In genomic region chr1:48127735-48128685, GRCh38 we compare ENCODE assay signal across 15 cellular contexts.
DNase-seq lines count a peak whose midpoint lies in the region; ATAC-seq, FAIRE-seq and TF ChIP-seq lines count a peak whose summit lies in the region.
"Had no signal": no experiment of that assay in that cellular context is flagged by ENCODE, and none has a peak within 500 bp of the region (broad histone marks: within the 10 kb centered on the region; RNA-seq: fewer than 3 reads in every experiment).

No MANE protein-coding gene starts in this region.

- no peaks in the 10 kb centered on the region for H3K9me1 ChIP-seq in K562 (ENCODE audit: control insufficient read depth, insufficient read depth, low read length)

- DNase-seq in DMS53 (lab: John Stamatoyannopoulos, UW): peak; percentile 14
- DNase-seq in DMS53 treated with DMSO at 0.1 percent for 48 hours (lab: John Stamatoyannopoulos, UW; ENCODE audit: unreplicated experiment): no peak
- no peak for DNase-seq in K562 (ENCODE audit: extremely low read depth in 1 of 4, low spot score in 3 of 4)
- DNase-seq in renal cortical epithelial cell (ENCODE audit: low read depth): peak; percentile 11
- DNase-seq in GM12891 (ENCODE audit: insufficient read length, low spot score): no peak
- no peak for DNase-seq in NCI-H146 (lab: John Stamatoyannopoulos, UW)
- DNase-seq in activated naive CD4-positive, alpha-beta T cell treated with anti-CD3 and anti-CD28 coated beads, Interleukin-2, amount 50 U/mL, for 16 hours: no peak
- DNase-seq: CD4-positive, CD25-positive, alpha-beta regulatory T cell; DMS79; GOT3; H9 had no signal

- no peak for TF ChIP-seq RAD21 in K562 (CRISPR knock-in tag; conservative IDR thresholded peaks at IDR 0.05 in 1 of 2, IDR thresholded peaks at IDR 0.05 in 1 of 2)

- H3K36me3 ChIP-seq in K562 (ENCODE audit: control insufficient read depth, insufficient read depth, low read length): no peaks in the 10 kb centered on the region
- H3K36me3 ChIP-seq: BLaER1 treated with 17β-estradiol and CSF1 and Interleukin-3, amounts not matched to agents 10 nM and 100 nM had no signal

- no peaks in the 10 kb centered on the region for H4K20me1 ChIP-seq in K562 (replicated peaks; ENCODE audit: control insufficient read depth, insufficient read depth, low read length)
- H4K20me1 ChIP-seq: BLaER1 treated with 17β-estradiol and CSF1 and Interleukin-3, amounts not matched to agents 10 nM and 100 nM had no signal

- no peak for TF ChIP-seq EP300 in K562 (IDR thresholded peaks at IDR 0.05; ENCODE audit: low read length)

- H2AFZ ChIP-seq in K562 (ENCODE audit: low read depth, low read length): no peak overlapping the region

- no peaks in the 10 kb centered on the region for H3K79me2 ChIP-seq in K562 (ENCODE audit: control insufficient read depth, insufficient read depth, low read length)

- H3K9me3 ChIP-seq in K562 (replicated peaks; ENCODE audit: control insufficient read depth, insufficient read depth, low read depth, low read length): no peaks in the 10 kb centered on the region
- H3K9me3 ChIP-seq: BLaER1 treated with 17β-estradiol and CSF1 and Interleukin-3, amounts not matched to agents 10 nM and 100 nM had no signal

- no peaks in the 10 kb centered on the region for H3K27me3 ChIP-seq in K562 (ENCODE audit: control insufficient read depth in 2 of 2, insufficient read depth in 2 of 2, low read length in 2 of 2)
- H3K27me3 ChIP-seq: BLaER1 treated with 17β-estradiol and CSF1 and Interleukin-3, amounts not matched to agents 10 nM and 100 nM had no signal

- POLR2A ChIA-PET in K562 (lab: Yijun Ruan, JAX): no interaction called here

- CTCF ChIA-PET in K562 (lab: Yijun Ruan, JAX; ENCODE audit: low intra/inter-chr PET ratio): no interaction called here

- TF ChIP-seq CTCF in K562 (IDR thresholded peaks at IDR 0.05 in 2 of 3, conservative IDR thresholded peaks at IDR 0.05 in 1 of 3; ENCODE audit: insufficient read depth in 2 of 3, low read depth in 1 of 3, low read length in 3 of 3): no peak

- intact Hi-C loops in K562 (cut with micrococcal nuclease): no loop called here

- no peak overlapping the region for H3K4me2 ChIP-seq in K562 (ENCODE audit: insufficient read depth, low read length)
- H3K4me2 ChIP-seq: BLaER1 treated with 17β-estradiol and CSF1 and Interleukin-3, amounts not matched to agents 10 nM and 100 nM had no signal

- H3K27ac ChIP-seq in K562 (ENCODE audit: extremely low read depth, low read depth, low read length): no peak overlapping the region
- H3K27ac ChIP-seq: 22Rv1; BLaER1 treated with 17β-estradiol and CSF1 and Interleukin-3, amounts not matched to agents 10 nM and 100 nM had no signal

- H3K4me1 ChIP-seq in K562 (replicated peaks in 1 of 2; ENCODE audit: control insufficient read depth in 2 of 2, insufficient read depth in 2 of 2, low read length in 2 of 2): no peaks in the 10 kb centered on the region
- H3K4me1 ChIP-seq: BLaER1 treated with 17β-estradiol and CSF1 and Interleukin-3, amounts not matched to agents 10 nM and 100 nM had no signal

- ATAC-seq in K562 (no peak), esophagus mucosa (peak; percentile 41)
- ATAC-seq: GM12878 had no signal

- FAIRE-seq in K562 (lab: Jason Lieb, UNC): no peak
- FAIRE-seq in GM12891 (lab: Jason Lieb, UNC): no peak
- FAIRE-seq: GM12878 had no signal

- no peak for TF ChIP-seq POLR2A in K562 (conservative IDR thresholded peaks at IDR 0.05)
- TF ChIP-seq POLR2A in GM12891 (IDR thresholded peaks at IDR 0.05; ENCODE audit: low read depth, low read length): no peak

- 0% methylated on average over 5 of the region's 5 CpGs for WGBS in K562 (ENCODE audit: insufficient coverage, low coverage, missing lambda C conversion rate)

- H3K9ac ChIP-seq in K562 (ENCODE audit: insufficient read depth in 1 of 2, low read depth in 2 of 2, low read length in 2 of 2): no peak overlapping the region
- H3K9ac ChIP-seq: BLaER1 treated with 17β-estradiol and CSF1 and Interleukin-3, amounts not matched to agents 10 nM and 100 nM had no signal

- in situ Hi-C loops in K562 (cut with MboI): no loop called here

- BruUV-seq in K562 (replicated peaks; lab: Mats Ljungman, UMichigan): no TSS peak

- H3K4me3 ChIP-seq in K562: no peak overlapping the region
- H3K4me3 ChIP-seq: BLaER1 treated with 17β-estradiol and CSF1 and Interleukin-3, amounts not matched to agents 10 nM and 100 nM; GM12878 had no signal

TF ChIP-seq in K562, 482 proteins besides CTCF, POLR2A, EP300 and RAD21:
- peak; percentile 68 for TF ChIP-seq C11orf30 (IDR thresholded peaks at IDR 0.05; ENCODE audit: low read depth)
- peak; percentile 86 for TF ChIP-seq ZNF316 (IDR thresholded peaks at IDR 0.05)
- TF ChIP-seq ZNF444 (CRISPR knock-in tag; IDR thresholded peaks at IDR 0.05): no peak
- TF ChIP-seq MAFG (tag; conservative IDR thresholded peaks at IDR 0.05): peak; percentile 60
- peak; percentile 76 for TF ChIP-seq MAFK (IDR thresholded peaks at IDR 0.05; ENCODE audit: low read length)
- TF ChIP-seq TSHZ1 (CRISPR knock-in tag; IDR thresholded peaks at IDR 0.05): no peak
- peak; percentile 78 for TF ChIP-seq MAFF (IDR thresholded peaks at IDR 0.05; ENCODE audit: low read length)

TF ChIP-seq in GM12891, 5 proteins besides CTCF, POLR2A, EP300 and RAD21:
- no peak for TF ChIP-seq POU2F2 (IDR thresholded peaks at IDR 0.05; ENCODE audit: low read depth, low read length)
- no peak for TF ChIP-seq SPI1 (IDR thresholded peaks at IDR 0.05; ENCODE audit: low read depth, low read length)

Comparison
In these comparisons a context has a peak if more than half of its experiments do, and no peak if none do; other contexts are left out.
1. DNase-seq: peak in DMS53 (single experiment) and renal cortical epithelial cell (single experiment); none in DMS53 treated with DMSO at 0.1 percent for 48 hours (single experiment), K562 (0 of 4), GM12891 (single experiment), NCI-H146 (single experiment) and activated naive CD4-positive, alpha-beta T cell treated with anti-CD3 and anti-CD28 coated beads, Interleukin-2, amount 50 U/mL, for 16 hours (single experiment).